In genomic region chr12:187986-188909, GRCh38 we compare ENCODE assay signal across 1 cellular context.
A peak's percentile ranks its signal among the peaks of the same experiment; 100 is the strongest.
TF ChIP-seq lines count a peak whose summit lies in the region.

No MANE protein-coding gene starts in this region.

TF ChIP-seq in endothelial cell of umbilical vein, 7 proteins besides CTCF, POLR2A, EP300 and RAD21:
- peak; percentile 4 for TF ChIP-seq EZH2 (IDR thresholded peaks at IDR 0.05; ENCODE audit: borderline replicate concordance, low read depth, low read length, severe bottlenecking)
